Comparison of ENCODE assay signal across 8 cellular contexts in the genomic region with DNA sequence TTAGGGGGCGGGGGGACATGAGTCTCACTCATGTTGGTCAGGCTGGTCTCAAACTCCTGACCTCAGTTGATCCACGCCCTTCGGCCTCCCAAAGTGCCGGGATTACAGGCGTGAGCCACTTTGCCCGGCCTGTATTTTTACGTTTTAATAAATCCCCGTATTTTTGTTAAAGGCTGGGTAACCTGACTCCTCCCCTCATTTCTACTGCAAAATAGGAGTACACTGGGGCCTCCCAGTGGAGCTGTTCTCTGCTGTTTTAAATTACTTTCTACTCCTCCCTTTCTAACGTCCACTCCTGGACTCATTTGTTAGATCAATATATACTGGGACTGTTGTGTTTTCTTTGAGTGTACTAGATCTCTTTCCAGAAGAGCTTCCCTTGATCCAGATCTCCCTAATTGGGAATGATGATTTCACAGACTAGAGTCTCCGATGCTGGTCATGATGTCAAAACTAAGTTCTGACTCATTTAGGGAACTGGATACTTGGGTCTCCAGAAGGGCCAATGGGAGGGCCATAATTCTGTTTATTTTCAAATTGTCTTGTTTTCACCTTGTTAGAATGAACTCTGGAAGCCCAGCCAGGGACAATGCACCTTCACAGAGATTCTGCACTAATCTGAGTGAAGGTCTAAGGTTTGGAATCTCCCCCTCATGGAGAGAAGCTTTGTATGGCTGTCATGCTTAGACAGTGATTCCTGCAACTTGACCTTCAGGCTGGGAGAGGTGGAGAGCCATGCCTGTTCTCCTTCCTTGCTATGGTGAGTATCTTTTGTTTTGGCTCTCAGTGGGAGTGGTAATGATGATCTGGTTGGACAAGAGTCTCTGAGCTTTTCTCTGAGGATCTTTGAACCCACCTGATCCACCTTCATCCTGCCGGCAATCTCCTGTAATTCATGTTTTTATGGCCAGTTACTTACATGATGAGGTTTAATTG. TPM values are rescaled to one million over a fixed set of nuclear protein-coding genes. Genes with fewer than 3 reads are reported as not detected.
DNase-seq lines count a peak whose midpoint lies in the region; ATAC-seq and TF ChIP-seq lines count a peak whose summit lies in the region.

No MANE protein-coding gene starts in this region.

- H3K36me3 Mint-ChIP-seq in osteocyte (ENCODE audit: unreplicated experiment): peaks cover 37% of the 10 kb centered on the region

- ATAC-seq in aorta (ENCODE audit: low FRiP score) (no peak), GM19023 (IDR thresholded peaks at IDR 0.05; ENCODE audit: unreplicated experiment) (no peak)

- no peaks in the 10 kb centered on the region for H3K9me3 ChIP-seq in aorta (ENCODE audit: control insufficient read depth, low read length)

- H3K27ac ChIP-seq in aorta (ENCODE audit: low read depth in 1 of 2, low read length in 2 of 2): peak overlapping the region in 1 of 2 donors; percentile 18

- peak overlapping the region; percentile 99 for H3K27ac Mint-ChIP-seq in osteocyte (ENCODE audit: unreplicated experiment)

- H3K27me3 ChIP-seq in aorta (ENCODE audit: control insufficient read depth in 1 of 2, insufficient read depth in 2 of 2, low read length in 1 of 2): no peaks in the 10 kb centered on the region

- H3K9me3 Mint-ChIP-seq in osteocyte (ENCODE audit: unreplicated experiment): no peaks in the 10 kb centered on the region

- peaks cover 42% of the 10 kb centered on the region for H3K4me1 Mint-ChIP-seq in osteocyte (ENCODE audit: unreplicated experiment)

- 16 to 17% methylated on average over 11 of the region's 11 CpGs for WGBS in aorta, 2 donors

- peak overlapping the region; percentile 76 for H3K4me3 ChIP-seq in GM12865 (ENCODE audit: low read depth, low read length)
- H3K4me3 ChIP-seq in epithelial cell of proximal tubule (ENCODE audit: low read depth, low read length): peak overlapping the region; percentile 88
- no peak overlapping the region for H3K4me3 ChIP-seq in aorta (ENCODE audit: low read length in 2 of 2)

- DNase-seq in GM12865 (ENCODE audit: low read depth) (no peak), RPMI7951 (ENCODE audit: low read depth) (peak; percentile 42), epithelial cell of proximal tubule (ENCODE audit: low read depth) (no peak), osteocyte (ENCODE audit: extremely low spot score, unreplicated experiment) (no peak), DMS79 (lab: John Stamatoyannopoulos, UW) (no peak), aorta (no peak)
- DNase-seq in activated CD8-positive, alpha-beta memory T cell treated with anti-CD3 and anti-CD28 coated beads, Interleukin-2, amount 50 U/mL, for 4 hours: no peak

- peaks cover 0 to 8% of the 10 kb centered on the region in 2 donors for H3K36me3 ChIP-seq in aorta (ENCODE audit: control insufficient read depth in 1 of 2, insufficient read depth in 2 of 2, low read length in 1 of 2)

- TF ChIP-seq CTCF in GM12865 (IDR thresholded peaks at IDR 0.05; ENCODE audit: insufficient read depth, low read depth, low read length, missing control alignments) (no peak), epithelial cell of proximal tubule (conservative IDR thresholded peaks at IDR 0.05; ENCODE audit: low read depth, low read length) (peak; percentile 25), osteocyte (IDR thresholded peaks at IDR 0.05) (peak; percentile 29)

- H3K4me1 ChIP-seq in aorta (ENCODE audit: control insufficient read depth in 1 of 2, insufficient read depth in 2 of 2, low read length in 2 of 2): peaks cover 0 to 2% of the 10 kb centered on the region in 2 donors

- intact Hi-C loops in aorta (cut with DNase I): loop anchor here in 1 of 2 donors (10.0 kb wide), 1 partner anchor 152 kb away; a partner anchor contains a TSS

- H3K4me3 Mint-ChIP-seq in osteocyte (ENCODE audit: unreplicated experiment): peak overlapping the region; percentile 98

- H3K27me3 Mint-ChIP-seq in osteocyte (ENCODE audit: unreplicated experiment): no peaks in the 10 kb centered on the region

RNA-seq across cellular contexts. Expression of a gene that starts 9.4 kb away (rescaled TPM):
- total RNA-seq in RPMI7951 (2014; rRNA removed; shearing (Covaris generic)): 82.1 and 101 TPM in 2 replicates
- total RNA-seq in epithelial cell of proximal tubule (58.4 and 136 TPM in 2 replicates), osteocyte (65.5 and 65.8 TPM in 2 replicates), aorta (100 to 1,000 TPM; 155 to 332 TPM)
- polyA plus RNA-seq in aorta: 10 to 100 TPM; 23.2 to 61.1 TPM

RNA-seq across cellular contexts. Expression of a gene that starts 21.6 kb away (rescaled TPM):
- total RNA-seq in RPMI7951 (2014; rRNA removed; shearing (Covaris generic)): 141 and 155 TPM in 2 replicates
- total RNA-seq in epithelial cell of proximal tubule: 116 and 139 TPM in 2 replicates
- 19.7 and 24.8 TPM in 2 replicates for total RNA-seq in osteocyte
- 100 to 1,000 TPM; 194 to 454 TPM for total RNA-seq in aorta
- 10 to 100 TPM; 55.1 to 98.7 TPM for polyA plus RNA-seq in aorta

RNA-seq across cellular contexts. Expression of a gene that starts 21.9 kb away (rescaled TPM):
- total RNA-seq in RPMI7951 (2014; rRNA removed; shearing (Covaris generic)): 0.68 and 0.84 TPM in 2 replicates
- total RNA-seq in epithelial cell of proximal tubule (0.29 and 0.35 TPM in 2 replicates), osteocyte (1.1 and 1.7 TPM in 2 replicates), aorta (1 to 10 TPM; 1.9 TPM)
- 1 to 10 TPM; 1.3 to 2.1 TPM for polyA plus RNA-seq in aorta

RNA-seq across cellular contexts. Expression of a gene that starts 25.7 kb away (rescaled TPM):
- total RNA-seq in RPMI7951 (2014; rRNA removed; shearing (Covaris generic)): 55.3 and 66.7 TPM in 2 replicates
- 65.2 and 68.6 TPM in 2 replicates for total RNA-seq in epithelial cell of proximal tubule
- 74.8 and 83.6 TPM in 2 replicates for total RNA-seq in osteocyte
- total RNA-seq in aorta: 10 to 100 TPM; 23.9 to 24.6 TPM
- 10 to 100 TPM; 20.3 to 23.7 TPM for polyA plus RNA-seq in aorta

RNA-seq across cellular contexts. Expression of a gene that starts 30.2 kb away (rescaled TPM):
- 145 and 164 TPM in 2 replicates for total RNA-seq in RPMI7951 (2014; rRNA removed; shearing (Covaris generic))
- total RNA-seq in epithelial cell of proximal tubule: 112 and 157 TPM in 2 replicates
- total RNA-seq in osteocyte: 50.6 and 54.3 TPM in 2 replicates
- 10 to 100 TPM; 32.4 to 33.4 TPM for total RNA-seq in aorta
- 10 to 100 TPM; 41.7 to 42.2 TPM for polyA plus RNA-seq in aorta

Comparison
In these comparisons a context has a peak if more than half of its experiments do, and no peak if none do; other contexts are left out.
1. H3K4me3 ChIP-seq: peak in GM12865 (single experiment) and epithelial cell of proximal tubule (single experiment); none in aorta (0 of 2).